Comparison of ENCODE assay signal across 8 cellular contexts in the genomic region with DNA sequence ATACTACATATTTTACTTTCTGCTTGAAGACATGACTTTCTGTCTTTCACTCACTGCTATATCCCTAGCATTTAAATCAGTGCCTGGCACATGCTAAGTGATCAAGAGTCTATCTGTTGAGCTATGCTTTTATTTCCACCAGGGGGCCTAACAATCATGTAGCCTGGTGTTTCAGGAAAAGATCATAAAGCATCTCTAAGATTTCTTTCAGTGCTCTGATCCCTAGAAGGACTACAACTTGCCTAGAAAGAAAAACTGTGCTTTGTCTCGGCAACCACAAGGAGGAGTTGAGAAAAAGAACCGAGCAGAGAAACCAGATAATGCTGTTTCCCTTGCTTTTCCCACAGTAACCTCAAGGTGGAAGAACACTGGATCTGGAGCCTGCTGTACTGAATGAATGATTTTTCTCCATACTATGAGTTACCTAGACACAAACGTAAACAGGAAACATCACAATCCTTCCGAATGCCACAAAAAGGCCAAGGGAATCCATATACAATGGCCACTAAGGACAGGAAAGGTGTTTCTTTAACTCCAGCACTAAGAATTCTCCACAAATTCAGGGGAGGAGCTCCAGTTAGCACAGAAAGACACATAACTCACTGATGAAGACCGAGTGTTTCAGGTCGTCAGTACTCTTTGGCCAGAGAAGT. TPM values are rescaled to one million over a fixed set of nuclear protein-coding genes. Genes with fewer than 3 reads are reported as not detected.
DNase-seq lines count a peak whose midpoint lies in the region; ATAC-seq and TF ChIP-seq lines count a peak whose summit lies in the region.

No MANE protein-coding gene starts in this region.

- H3K4me3 Mint-ChIP-seq in activated B cell treated with CpG ODN at 0.5 μM for 24 hours: no peak overlapping the region

- CTCF ChIA-PET in HCT116 (lab: Charles Lee): interaction anchor here (0.6 to 1.6 kb wide), 11 partner anchors 8 to 529 kb away, joined by 3 to 18 read pairs (median 4); no protein-coding TSS in a partner anchor
- CTCF ChIA-PET in activated B cell treated with CpG ODN at 0.5 μM for 24 hours (lab: Charles Lee): interaction anchor here (5.3 kb wide), 1 partner anchor 13 kb away, joined by 23 read pairs; no protein-coding TSS in a partner anchor

- no peak overlapping the region for H3K27ac Mint-ChIP-seq in activated B cell treated with CpG ODN at 0.5 μM for 24 hours

- ATAC-seq in HCT116 (peak; percentile 54), activated B cell treated with CpG ODN at 0.5 μM for 24 hours (ENCODE audit: low read depth) (peak; percentile 5), HG02571 (IDR thresholded peaks at IDR 0.05; ENCODE audit: unreplicated experiment) (no peak)

- TSS peak; percentile 57 for BruUV-seq in HCT116 (replicated peaks; lab: Mats Ljungman, UMichigan)

- peaks cover 13 to 23% of the 10 kb centered on the region in 2 experiments for H3K4me1 ChIP-seq in HCT116 (ENCODE audit: control insufficient read depth in 1 of 2, insufficient read depth in 2 of 2, low read length in 2 of 2)

- no peaks in the 10 kb centered on the region for H3F3A ChIP-seq in neural cell (ENCODE audit: insufficient read depth, low read length, poor library complexity, severe bottlenecking)

- H3K27me3 Mint-ChIP-seq in activated B cell treated with CpG ODN at 0.5 μM for 24 hours: peaks cover 5% of the 10 kb centered on the region

- DNase-seq in CMK (ENCODE audit: low read depth): peak; percentile 49
- DNase-seq in HCT116 (ENCODE audit: low read depth, low spot score): peak; percentile 96
- peak; percentile 69 for DNase-seq in NCI-H345 (lab: John Stamatoyannopoulos, UW)
- DNase-seq in activated B cell treated with CpG ODN at 0.5 μM for 24 hours: no peak
- DNase-seq in fibroblast of villous mesenchyme (ENCODE audit: low read depth): peak; percentile 97
- DNase-seq in cortex of kidney (lab: John Stamatoyannopoulos, UW): no peak

- H3K9me3 ChIP-seq in HCT116 (ENCODE audit: control insufficient read depth in 1 of 2, insufficient read depth in 1 of 2, low read depth in 1 of 2, low read length in 2 of 2) (no peaks in the 10 kb centered on the region), neural cell (ENCODE audit: low read length) (no peaks in the 10 kb centered on the region)

- TF ChIP-seq RAD21 in HCT116 (IDR thresholded peaks at IDR 0.05; ENCODE audit: low read depth) (peak; percentile 68), neural cell (conservative IDR thresholded peaks at IDR 0.05) (peak; percentile 80)

- H3K4me3 ChIP-seq in HCT116 (replicated peaks in 1 of 2; ENCODE audit: low read depth in 1 of 2, low read length in 2 of 2): peak overlapping the region; percentile 54 to 76
- peak overlapping the region; percentile 88 for H3K4me3 ChIP-seq in fibroblast of villous mesenchyme (ENCODE audit: low read depth, low read length)
- H3K4me3 ChIP-seq in neural cell (ENCODE audit: low read length): peak overlapping the region; percentile 98

- H3K9me2 ChIP-seq in HCT116 (ENCODE audit: insufficient read depth) (no peaks in the 10 kb centered on the region), neural cell (ENCODE audit: insufficient read depth, low read length) (no peaks in the 10 kb centered on the region)

- no peaks in the 10 kb centered on the region for H4K20me1 ChIP-seq in HCT116 (ENCODE audit: insufficient read depth)
- no peaks in the 10 kb centered on the region for H4K20me1 ChIP-seq in neural cell (ENCODE audit: insufficient read depth)

- H2AFZ ChIP-seq in HCT116 (ENCODE audit: low read depth, low read length, poor library complexity, severe bottlenecking) (no peak overlapping the region), neural cell (ENCODE audit: low read depth, low read length) (no peak overlapping the region)

- TF ChIP-seq CTCF in HCT116 (IDR thresholded peaks at IDR 0.05 in 2 of 3, conservative IDR thresholded peaks at IDR 0.05 in 1 of 3; ENCODE audit: borderline replicate concordance in 1 of 3, insufficient read depth in 1 of 3, low read depth in 2 of 3, low read length in 2 of 3) (peak; percentile 77 to 98 (median 83)), activated B cell treated with CpG ODN at 0.5 μM for 24 hours (IDR thresholded peaks at IDR 0.05) (peak; percentile 26), fibroblast of villous mesenchyme (IDR thresholded peaks at IDR 0.05; ENCODE audit: insufficient read depth, low read depth, low read length) (peak; percentile 80), neural cell (IDR thresholded peaks at IDR 0.05; ENCODE audit: poor library complexity, severe bottlenecking) (peak; percentile 99)

- no peaks in the 10 kb centered on the region for H3K36me3 ChIP-seq in HCT116 (ENCODE audit: control insufficient read depth in 1 of 2, insufficient read depth in 2 of 2, low read length in 2 of 2)
- H3K36me3 ChIP-seq in neural cell (ENCODE audit: insufficient read depth, low read length): no peaks in the 10 kb centered on the region

- intact Hi-C loops in HCT116 (cut with micrococcal nuclease): loop anchor here (1.0 kb wide), 1 partner anchor 515 kb away; no protein-coding TSS in a partner anchor
- intact Hi-C loops in activated B cell treated with CpG ODN at 0.5 μM for 24 hours (cut with micrococcal nuclease): loop anchor here (1.0 to 10.0 kb wide), 9 partner anchors 12 to 2003 kb away; partner anchors contain the start of genes ALKBH2, APPL2, CKAP4 and FICD

- H3K36me3 Mint-ChIP-seq in activated B cell treated with CpG ODN at 0.5 μM for 24 hours (ENCODE audit: low read depth): peaks cover 4% of the 10 kb centered on the region

- peak overlapping the region; percentile 86 for H3K9ac ChIP-seq in HCT116 (ENCODE audit: low read length)
- peak overlapping the region; percentile 80 for H3K9ac ChIP-seq in neural cell (ENCODE audit: low read length)

- H3K79me2 ChIP-seq in HCT116 (ENCODE audit: insufficient read depth, low read length): peaks cover 15% of the 10 kb centered on the region
- peaks cover 3% of the 10 kb centered on the region for H3K79me2 ChIP-seq in neural cell (replicated peaks; ENCODE audit: insufficient read depth, low read length)

- RAD21 ChIA-PET in HCT116 (lab: Charles Lee; ENCODE audit: low non-redundant PET in 1 of 2, low total read pairs in 2 of 2, uncharacterized antibody in 2 of 2, unreplicated experiment in 2 of 2): no interaction called here

- peaks cover 6% of the 10 kb centered on the region for H3K4me1 Mint-ChIP-seq in activated B cell treated with CpG ODN at 0.5 μM for 24 hours

- H3K27me3 ChIP-seq in HCT116 (ENCODE audit: insufficient read depth, low read length) (no peaks in the 10 kb centered on the region), neural cell (ENCODE audit: insufficient read depth, low read depth, low read length) (no peaks in the 10 kb centered on the region)

- H3K27ac ChIP-seq in HCT116 (ENCODE audit: low read depth, low read length) (peak overlapping the region; percentile 57; the same call in 1 of the 2 replicates), neural cell (ENCODE audit: low read length) (peak overlapping the region; percentile 83)

- H3K9me3 Mint-ChIP-seq in activated B cell treated with CpG ODN at 0.5 μM for 24 hours: peaks cover 3% of the 10 kb centered on the region

- TF ChIP-seq EP300 in neural cell (conservative IDR thresholded peaks at IDR 0.05; ENCODE audit: poor library complexity, severe bottlenecking): peak; percentile 31

- POLR2A ChIA-PET in HCT116 (lab: Charles Lee): no interaction called here
- POLR2A ChIA-PET in activated B cell treated with CpG ODN at 0.5 μM for 24 hours (lab: Charles Lee): interaction anchor here (1.4 kb wide), 1 partner anchor 13 kb away, joined by 3 read pairs; no protein-coding TSS in a partner anchor

- TF ChIP-seq POLR2A in HCT116 (IDR thresholded peaks at IDR 0.05; ENCODE audit: borderline replicate concordance, extremely low read depth, insufficient read depth, insufficient read length): no peak

- H3K4me2 ChIP-seq in HCT116 (ENCODE audit: low read length) (peak overlapping the region; percentile 79), neural cell (ENCODE audit: low read length) (peak overlapping the region; percentile 90)

TF ChIP-seq in HCT116, 20 proteins besides CTCF, POLR2A, EP300 and RAD21 (continues in another document):
- TF ChIP-seq SRF (IDR thresholded peaks at IDR 0.05; ENCODE audit: low read depth) (peak; percentile 51; the same call in 1 of the 2 replicates), CEBPB (IDR thresholded peaks at IDR 0.05; ENCODE audit: low read depth) (0 out of 2 replicates have a peak, but pooled peaks have one; percentile 31), YY1 (IDR thresholded peaks at IDR 0.05; ENCODE audit: extremely low read depth, insufficient replicate concordance, low read depth, low read length) (no peak), CBX3 (IDR thresholded peaks at IDR 0.05; ENCODE audit: low read depth) (peak; percentile 64; the same call in 1 of the 2 replicates), SIN3A (IDR thresholded peaks at IDR 0.05; ENCODE audit: low read depth) (peak; percentile 27; the same call in 1 of the 2 replicates), EZH2phosphoT487 (IDR thresholded peaks at IDR 0.05; ENCODE audit: borderline replicate concordance) (no peak), SP1 (IDR thresholded peaks at IDR 0.05; ENCODE audit: low read depth) (0 out of 2 replicates have a peak, but pooled peaks have one; percentile 13), JUND (IDR thresholded peaks at IDR 0.05) (0 out of 2 replicates have a peak, but pooled peaks have one; percentile 25)

TF ChIP-seq in neural cell, 6 proteins besides CTCF, POLR2A, EP300 and RAD21 (continues in another document):
- peak; percentile 91 for TF ChIP-seq SMC3 (conservative IDR thresholded peaks at IDR 0.05; ENCODE audit: poor library complexity)
- no peak for TF ChIP-seq EZH2 (IDR thresholded peaks at IDR 0.05; ENCODE audit: borderline replicate concordance, insufficient read depth, low read length, poor library complexity, severe bottlenecking)
- TF ChIP-seq POLR2AphosphoS5 (IDR thresholded peaks at IDR 0.05): peak; percentile 16
- no peak for TF ChIP-seq TAF1 (IDR thresholded peaks at IDR 0.05; ENCODE audit: low read depth)
- TF ChIP-seq MXI1 (conservative IDR thresholded peaks at IDR 0.05; ENCODE audit: poor library complexity, severe bottlenecking): peak; percentile 50

RNA-seq across cellular contexts. Expression of gene CRY1, which starts 1.2 kb away (rescaled TPM):
- total RNA-seq in HCT116 (2021; ENCODE audit: unreplicated experiment) (16.3 TPM), activated B cell treated with CpG ODN at 0.5 μM for 24 hours (4.6 and 7.1 TPM in 2 replicates), fibroblast of villous mesenchyme (25.4 and 25.5 TPM in 2 replicates)
- polyA plus RNA-seq in HCT116 (2012): 5.0 and 6.6 TPM in 2 replicates
- 28.2 and 33.4 TPM in 2 replicates for polyA plus RNA-seq in neural cell
- polyA minus RNA-seq in neural cell: 41.0 and 44.1 TPM in 2 replicates

Comparison
In these comparisons a context has a peak if more than half of its experiments do, and no peak if none do; other contexts are left out.
1. DNase-seq: peak in CMK (single experiment), HCT116 (single experiment), NCI-H345 (single experiment) and fibroblast of villous mesenchyme (single experiment); none in activated B cell treated with CpG ODN at 0.5 μM for 24 hours (single experiment) and cortex of kidney (single experiment).
2. CTCF ChIP-seq: peak in every context shown above with its lines; median percentile 99 in neural cell; 83 in HCT116; 80 in fibroblast of villous mesenchyme; 26 in activated B cell treated with CpG ODN at 0.5 μM for 24 hours.
3. Peak in every context shown above with its lines, with median percentiles within 50 percentile points of each other: H3K4me3 ChIP-seq.